ENCODE assay signal across 9 cellular contexts in genomic region chr14:95998656-95999055, GRCh38. TPM values are rescaled to one million over a fixed set of nuclear protein-coding genes. Genes with fewer than 3 reads are reported as not detected.
DNase-seq lines count a peak whose midpoint lies in the region; TF ChIP-seq lines count a peak whose summit lies in the region.
"Had no signal": no experiment of that assay in that cellular context is flagged by ENCODE, and none has a peak within 500 bp of the region (broad histone marks: within the 10 kb centered on the region; RNA-seq: fewer than 3 reads in every experiment).

No MANE protein-coding gene starts in this region.

- peak; percentile 32; the same call in 1 of the 2 replicates for TF ChIP-seq CTCF in OCI-LY3 (IDR thresholded peaks at IDR 0.05; ENCODE audit: low read depth, low read length)
- TF ChIP-seq CTCF in fibroblast of pulmonary artery (IDR thresholded peaks at IDR 0.05; ENCODE audit: low read length, missing control alignments) = peak; percentile 44
- peak in 4 of 5 experiments; percentile 19 to 64 (median 36) for TF ChIP-seq CTCF in tibial nerve (IDR thresholded peaks at IDR 0.05)

- no peak overlapping the region for H3K9ac ChIP-seq in OCI-LY3 (ENCODE audit: low read length)

- no peaks in the 10 kb centered on the region for H3K4me1 Mint-ChIP-seq in CD4-positive, alpha-beta memory T cell
- H3K4me1 Mint-ChIP-seq: CD4-positive, CD25-positive, alpha-beta regulatory T cell had no signal

- peaks cover 0 to 12% (median 5%) of the 10 kb centered on the region in 8 donors for H3K9me3 Mint-ChIP-seq in CD4-positive, alpha-beta memory T cell

- H3K27ac Mint-ChIP-seq in CD4-positive, alpha-beta memory T cell = no peak overlapping the region
- H3K27ac Mint-ChIP-seq: CD4-positive, CD25-positive, alpha-beta regulatory T cell had no signal

- 3 to 19% methylated on average over 1 of the region's 1 CpG for WGBS in tibial nerve, 2 donors

- H4K20me1 ChIP-seq in OCI-LY3 (ENCODE audit: insufficient read depth, low read length) = no peaks in the 10 kb centered on the region

- TF ChIP-seq POLR2A in tibial nerve (IDR thresholded peaks at IDR 0.05) = no peak

- H3K4me3 ChIP-seq in OCI-LY3 (ENCODE audit: low read length) = no peak overlapping the region
- H3K4me3 ChIP-seq in fibroblast of pulmonary artery (replicated peaks; ENCODE audit: low read depth, low read length) = no peak overlapping the region
- no peak overlapping the region for H3K4me3 ChIP-seq in tibial nerve
- no peak overlapping the region for H3K4me3 ChIP-seq in CD4-positive, alpha-beta memory T cell (ENCODE audit: low read length in 2 of 2)

- intact Hi-C loops in CD4-positive, alpha-beta memory T cell (cut with micrococcal nuclease) = loop anchor here (2.0 kb wide), 2 partner anchors 52 to 276 kb away; no protein-coding TSS in a partner anchor

- no peak overlapping the region for H2AFZ ChIP-seq in OCI-LY3 (ENCODE audit: low read depth, low read length)

- no peak overlapping the region for H3K4me2 ChIP-seq in OCI-LY3 (ENCODE audit: low read length)

- H3K27me3 ChIP-seq in OCI-LY3 (ENCODE audit: low read depth, low read length) (peaks cover 30% of the 10 kb centered on the region; the same call in 1 of the 2 replicates), tibial nerve (peaks cover 0 to 24% of the 10 kb centered on the region in 2 donors)
- peaks cover 14% of the 10 kb centered on the region for H3K27me3 ChIP-seq in CD4-positive, alpha-beta memory T cell (ENCODE audit: insufficient read depth, low read length)

- no peak overlapping the region for H3K4me3 Mint-ChIP-seq in CD4-positive, alpha-beta memory T cell
- H3K4me3 Mint-ChIP-seq: CD4-positive, CD25-positive, alpha-beta regulatory T cell had no signal

- CTCF ChIA-PET in CD4-positive, alpha-beta memory T cell (lab: Charles Lee; ENCODE audit: partially characterized antibody) = interaction anchor here (1.2 to 1.6 kb wide), 2 partner anchors 31 to 439 kb away, joined by 3 read pairs; no protein-coding TSS in a partner anchor

- no peaks in the 10 kb centered on the region for H3K4me1 ChIP-seq in OCI-LY3 (ENCODE audit: low read length)
- H3K4me1 ChIP-seq in tibial nerve = peaks cover 0 to 7% (median 0%) of the 10 kb centered on the region in 4 donors
- H3K4me1 ChIP-seq in CD4-positive, alpha-beta memory T cell (ENCODE audit: insufficient read depth, low read length) = no peaks in the 10 kb centered on the region

- H3K27me3 Mint-ChIP-seq in CD4-positive, alpha-beta memory T cell = peaks cover 32 to 52% of the 10 kb centered on the region in 2 donors

- H3K27ac ChIP-seq in OCI-LY3 (ENCODE audit: low read length) (no peak overlapping the region), tibial nerve (no peak overlapping the region)
- H3K27ac ChIP-seq in CD4-positive, alpha-beta memory T cell (ENCODE audit: low read depth, low read length) = no peak overlapping the region

- H3K9me3 ChIP-seq in OCI-LY3 (ENCODE audit: insufficient read depth, low read length) (no peaks in the 10 kb centered on the region), tibial nerve (no peaks in the 10 kb centered on the region)
- H3K9me3 ChIP-seq in CD4-positive, alpha-beta memory T cell (ENCODE audit: control insufficient read depth in 1 of 2, low read length in 2 of 2) = no peaks in the 10 kb centered on the region

- peak; percentile 38 for DNase-seq in NCI-H510A treated with DMSO at 0.1 percent for 48 hours (lab: John Stamatoyannopoulos, UW)
- no peak for DNase-seq in NCI-H510A (lab: John Stamatoyannopoulos, UW)
- peak; percentile 57 for DNase-seq in fibroblast of pulmonary artery (ENCODE audit: low read depth)
- DNase-seq in tibial nerve (ENCODE audit: low spot score in 2 of 2) = no peak
- DNase-seq in stimulated activated CD4-positive, alpha-beta T cell treated with anti-CD3 and anti-CD28 coated beads, Interleukin-4, amount 100 ng/mL, for 1 hour = no peak
- no peak for DNase-seq in CD4-positive, alpha-beta memory T cell
- no peak for DNase-seq in occipital lobe (lab: John Stamatoyannopoulos, UW)
- DNase-seq: CD4-positive, CD25-positive, alpha-beta regulatory T cell had no signal

- H3K36me3 ChIP-seq in OCI-LY3 (replicated peaks; ENCODE audit: low read depth, low read length) (no peaks in the 10 kb centered on the region), tibial nerve (no peaks in the 10 kb centered on the region)
- H3K36me3 ChIP-seq in CD4-positive, alpha-beta memory T cell (ENCODE audit: insufficient read depth, low read length) = no peaks in the 10 kb centered on the region

- H3K79me2 ChIP-seq in OCI-LY3 (ENCODE audit: low read length) = no peaks in the 10 kb centered on the region

- H3K36me3 Mint-ChIP-seq in CD4-positive, alpha-beta memory T cell = no peaks in the 10 kb centered on the region
- H3K36me3 Mint-ChIP-seq: CD4-positive, CD25-positive, alpha-beta regulatory T cell had no signal

- POLR2A ChIA-PET in CD4-positive, alpha-beta memory T cell (lab: Charles Lee; ENCODE audit: partially characterized antibody) = no interaction called here

- no peak for TF ChIP-seq EP300 in tibial nerve (IDR thresholded peaks at IDR 0.05)

RNA-seq across cellular contexts. Expression of gene C14orf132, which starts 40.5 kb away (rescaled TPM):
- total RNA-seq in tibial nerve (10 to 100 TPM in 3 of 4 donors, 1 to 10 TPM in 1; 7.8 to 16.9 (median 15.0) TPM), occipital lobe (72.5 TPM)
- 10 to 100 TPM; 18.2 to 20.6 TPM for total RNA-seq in CD4-positive, alpha-beta memory T cell
- polyA plus RNA-seq in CD4-positive, alpha-beta memory T cell = 1 to 10 TPM; 1.2 to 1.3 TPM

Comparison
In these comparisons a context has a peak if more than half of its experiments do, and no peak if none do; other contexts are left out.
1. DNase-seq: peak in NCI-H510A treated with DMSO at 0.1 percent for 48 hours (single experiment) and fibroblast of pulmonary artery (single experiment); none in NCI-H510A (single experiment), tibial nerve (0 of 2), stimulated activated CD4-positive, alpha-beta T cell treated with anti-CD3 and anti-CD28 coated beads, Interleukin-4, amount 100 ng/mL, for 1 hour (single experiment), CD4-positive, alpha-beta memory T cell (0 of 5) and occipital lobe (single experiment).
2. Peak in every context shown above with its lines, with median percentiles within 50 percentile points of each other: CTCF ChIP-seq.